Comparison of ENCODE assay signal across 10 cellular contexts in the genomic region with DNA sequence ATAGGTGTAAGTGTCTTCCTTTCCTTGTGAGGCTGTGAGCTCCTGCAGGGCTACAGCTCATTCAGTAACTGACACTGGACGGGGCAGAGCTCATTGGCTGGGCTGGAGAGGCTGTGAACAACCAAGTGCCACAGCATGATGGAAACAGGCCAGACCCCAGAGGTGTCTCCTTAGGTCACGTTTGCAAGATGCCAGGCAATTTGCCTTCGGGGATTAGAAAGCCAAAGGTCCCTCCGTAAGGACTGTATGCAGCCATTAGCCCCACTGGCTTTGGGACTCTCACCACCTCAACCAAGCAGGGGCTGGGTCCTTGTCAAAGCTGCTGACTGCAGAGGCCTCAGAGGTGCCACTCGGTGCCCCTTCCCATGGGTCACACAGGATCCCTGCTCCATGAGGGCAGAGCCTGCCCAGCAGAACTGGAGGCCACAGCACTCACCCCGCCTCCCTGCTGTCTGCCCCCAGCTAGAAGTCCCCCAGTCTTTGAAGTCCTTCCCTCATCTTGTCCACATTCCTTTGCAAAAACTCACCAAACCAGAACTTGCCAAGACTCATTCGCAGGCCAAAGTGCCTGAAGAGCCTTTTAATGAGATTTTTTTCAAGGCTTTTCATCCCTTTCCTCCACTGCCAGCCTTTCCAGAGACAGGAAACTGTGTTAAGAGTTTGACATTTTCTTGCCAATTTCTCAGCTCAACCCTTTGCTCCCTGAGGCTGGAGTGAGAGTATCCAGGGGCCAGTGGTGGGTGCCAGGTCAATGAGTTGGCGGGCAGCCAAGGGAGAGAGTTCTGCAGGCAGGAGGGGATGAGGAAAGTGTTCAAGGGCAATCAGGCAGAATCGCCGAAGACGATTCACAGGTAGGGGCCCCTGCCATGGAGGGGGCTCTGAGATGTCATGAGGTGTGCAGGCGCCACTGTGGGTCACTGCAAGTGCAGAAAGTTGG. TPM values are rescaled to one million over a fixed set of nuclear protein-coding genes. Genes with fewer than 3 reads are reported as not detected.
DNase-seq lines count a peak whose midpoint lies in the region; TF ChIP-seq lines count a peak whose summit lies in the region.
"Had no signal": no experiment of that assay in that cellular context is flagged by ENCODE, and none has a peak within 500 bp of the region (broad histone marks: within the 10 kb centered on the region; RNA-seq: fewer than 3 reads in every experiment).

No MANE protein-coding gene starts in this region.

- H3K4me1 ChIP-seq in esophagus squamous epithelium (peaks cover 16 to 60% (median 30%) of the 10 kb centered on the region in 3 donors), muscle layer of colon (ENCODE audit: insufficient read depth, low read length) (peaks cover 39% of the 10 kb centered on the region)

- no peak overlapping the region for H3K4me3 ChIP-seq in AG04449 (ENCODE audit: low read depth, low read length)
- H3K4me3 ChIP-seq in esophagus squamous epithelium: no peak overlapping the region
- no peak overlapping the region for H3K4me3 ChIP-seq in muscle layer of colon (ENCODE audit: low read depth in 1 of 2, low read length in 2 of 2)
- H3K4me3 ChIP-seq: tibial nerve had no signal

- CTCF ChIA-PET in AG04449 (lab: Yijun Ruan, JAX): interaction anchor here (0.9 to 1.7 kb wide), 7 partner anchors 13 to 143 kb away, joined by 3 to 5 read pairs (median 3); a partner anchor contains a TSS

- no peak overlapping the region for H3K9ac ChIP-seq in muscle layer of colon (ENCODE audit: low read length)

- H3K27me3 ChIP-seq in esophagus squamous epithelium (no peaks in the 10 kb centered on the region), muscle layer of colon (ENCODE audit: control insufficient read depth in 1 of 2, insufficient read depth in 2 of 2, low read length in 2 of 2) (no peaks in the 10 kb centered on the region)
- H3K27me3 ChIP-seq: tibial nerve had no signal

- H3K27ac ChIP-seq in esophagus squamous epithelium: peak overlapping the region in 3 of 4 donors; percentile 0 to 37 (median 27)
- H3K27ac ChIP-seq in muscle layer of colon (ENCODE audit: low read depth, low read length): peak overlapping the region; percentile 17

- peak; percentile 77 for DNase-seq in AG04449 (ENCODE audit: low read depth, low spot score)
- peak; percentile 68 for DNase-seq in NCI-H226
- no peak for DNase-seq in esophagus squamous epithelium (lab: John Stamatoyannopoulos, UW)
- no peak for DNase-seq in NCI-H82 treated with DMSO at 0.1 percent for 48 hours (lab: John Stamatoyannopoulos, UW; ENCODE audit: unreplicated experiment)
- DNase-seq in GM19240 (ENCODE audit: insufficient read length, low spot score): no peak
- DNase-seq in cerebellar nuclear complex (lab: John Stamatoyannopoulos, UW): no peak
- DNase-seq in activated effector memory CD4-positive, alpha-beta T cell treated with anti-CD3 and anti-CD28 coated beads, Interleukin-2, amount 50 U/mL, for 16 hours: no peak
- DNase-seq: CD4-positive, CD25-positive, alpha-beta regulatory T cell had no signal

- no peak for TF ChIP-seq POLR2A in esophagus squamous epithelium (IDR thresholded peaks at IDR 0.05)

- WGBS in esophagus squamous epithelium, 2 donors: 29 to 43% methylated on average over 7 to 11 of the region's 12 CpGs

- no peak for TF ChIP-seq CTCF in AG04449 (IDR thresholded peaks at IDR 0.05; ENCODE audit: insufficient read depth, low read length, missing control alignments)
- TF ChIP-seq CTCF in esophagus squamous epithelium (IDR thresholded peaks at IDR 0.05): no peak

- POLR2A ChIA-PET in AG04449 (lab: Yijun Ruan, JAX): interaction anchor here (0.8 to 1.0 kb wide), 3 partner anchors 9 to 449 kb away, joined by 3 to 4 read pairs (median 3); a partner anchor contains a TSS

- H3K9me3 ChIP-seq in esophagus squamous epithelium (no peaks in the 10 kb centered on the region), muscle layer of colon (ENCODE audit: low read length) (no peaks in the 10 kb centered on the region)
- H3K9me3 ChIP-seq: tibial nerve had no signal

- H3K36me3 ChIP-seq in esophagus squamous epithelium (peaks cover 16 to 77% (median 20%) of the 10 kb centered on the region in 3 donors), muscle layer of colon (ENCODE audit: insufficient read depth, low read length) (peaks cover 18% of the 10 kb centered on the region)

- intact Hi-C loops in esophagus squamous epithelium (cut with DNase I): no loop called here

RNA-seq across cellular contexts. Expression of a gene that starts 39.7 kb away (rescaled TPM):
- total RNA-seq in esophagus squamous epithelium: 10 to 100 TPM; 18.2 to 30.3 (median 20.3) TPM

Comparison
In these comparisons a context has a peak if more than half of its experiments do, and no peak if none do; other contexts are left out.
1. DNase-seq: peak in AG04449 (single experiment) and NCI-H226 (single experiment); none in esophagus squamous epithelium (single experiment), NCI-H82 treated with DMSO at 0.1 percent for 48 hours (single experiment), GM19240 (single experiment), cerebellar nuclear complex (0 of 2) and activated effector memory CD4-positive, alpha-beta T cell treated with anti-CD3 and anti-CD28 coated beads, Interleukin-2, amount 50 U/mL, for 16 hours (single experiment).